Comparison of ENCODE assay signal across 19 cellular contexts in the genomic region with DNA sequence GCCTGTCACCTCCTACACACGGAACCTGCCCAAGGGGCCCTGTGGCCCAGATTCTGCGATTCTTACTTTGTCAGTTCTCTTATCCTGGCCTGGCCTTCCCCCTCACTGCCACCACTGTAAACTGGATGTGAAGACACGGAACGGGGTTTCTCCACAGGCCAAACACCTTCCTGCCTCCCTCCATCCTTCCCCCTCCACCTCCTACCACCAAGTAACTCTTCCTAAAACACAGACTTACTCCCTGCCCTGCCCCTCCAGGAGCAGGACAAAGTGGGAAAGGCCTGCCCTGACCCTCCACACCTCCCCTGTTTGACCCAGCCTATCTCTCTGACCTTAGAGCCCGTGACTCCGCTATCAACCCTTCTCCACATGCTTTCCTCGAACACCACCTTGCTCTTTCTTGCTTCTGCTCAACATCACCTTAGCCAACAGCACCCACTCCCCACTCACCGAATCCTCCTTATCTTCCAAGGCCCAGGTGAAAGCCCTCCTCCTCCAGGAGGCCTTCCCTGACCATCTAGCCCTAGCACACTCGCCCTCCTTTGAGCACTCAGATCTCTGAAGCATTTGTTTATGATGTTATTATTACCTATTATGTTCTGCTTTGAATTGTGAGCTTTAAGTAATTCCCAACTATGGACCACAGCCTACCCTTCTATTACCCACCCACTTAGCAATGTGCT. TPM values are rescaled to one million over a fixed set of nuclear protein-coding genes. Genes with fewer than 3 reads are reported as not detected.
DNase-seq lines count a peak whose midpoint lies in the region; ATAC-seq, FAIRE-seq and TF ChIP-seq lines count a peak whose summit lies in the region.
"Had no signal": no experiment of that assay in that cellular context is flagged by ENCODE, and none has a peak within 500 bp of the region (broad histone marks: within the 10 kb centered on the region; RNA-seq: fewer than 3 reads in every experiment).

No MANE protein-coding gene starts in this region.

- no peak for TF ChIP-seq EP300 in HepG2 (IDR thresholded peaks at IDR 0.05; ENCODE audit: low read depth in 2 of 2, low read length in 2 of 2)
- TF ChIP-seq EP300 in HepG2 (CRISPR knock-in tag; IDR thresholded peaks at IDR 0.05; ENCODE audit: borderline replicate concordance) = no peak

- POLR2A ChIA-PET in activated CD4-positive, alpha-beta T cell treated with anti-CD3 and anti-CD28 coated beads for 36 hours (lab: Charles Lee) = no interaction called here
- POLR2A ChIA-PET in MCF 10A (lab: Yijun Ruan, JAX) (interaction anchor here (0.8 to 1.4 kb wide), 4 partner anchors 11 to 226 kb away, joined by 3 to 5 read pairs (median 4); no protein-coding TSS in a partner anchor), HepG2 (lab: Yijun Ruan, JAX) (no interaction called here)

- H2AFZ ChIP-seq in HepG2 (ENCODE audit: low read length) = no peak overlapping the region

- H3K4me3 ChIP-seq in thyroid gland (replicated peaks in 1 of 3) (no peak overlapping the region), HepG2 (replicated peaks in 1 of 3; ENCODE audit: insufficient read depth in 1 of 3, low read depth in 2 of 3, low read length in 3 of 3) (no peak overlapping the region)
- H3K4me3 ChIP-seq: left lung, mucosa of descending colon, upper lobe of right lung had no signal

- H3K27ac ChIP-seq in thyroid gland (peak overlapping the region; percentile 40 to 85 (median 79)), HepG2 (ENCODE audit: extremely low read length, insufficient read depth, low read length) (no peak overlapping the region)

- peaks cover 54% of the 10 kb centered on the region for H3K4me1 Mint-ChIP-seq in activated CD4-positive, alpha-beta T cell treated with anti-CD3 and anti-CD28 coated beads for 36 hours
- H3K4me1 Mint-ChIP-seq in MCF 10A (ENCODE audit: insufficient read depth, unreplicated experiment) = peaks cover 54% of the 10 kb centered on the region

- intact Hi-C loops in activated CD4-positive, alpha-beta T cell treated with anti-CD3 and anti-CD28 coated beads for 36 hours (cut with DNase I, micrococcal nuclease) = loop anchor here (2.0 to 5.0 kb wide), 3 partner anchors 49 to 637 kb away; a partner anchor contains a TSS
- intact Hi-C loops in MCF 10A (cut with micrococcal nuclease) (no loop called here), thyroid gland (cut with DNase I) (no loop called here), posterior vena cava (cut with DNase I) (no loop called here), HepG2 (cut with micrococcal nuclease; ENCODE audit: unreplicated experiment) (no loop called here)

- TF ChIP-seq POLR2A in thyroid gland (IDR thresholded peaks at IDR 0.05) (no peak), HepG2 (IDR thresholded peaks at IDR 0.05; ENCODE audit: insufficient read depth in 1 of 2, low read depth in 2 of 2, low read length in 2 of 2) (no peak)

- WGBS in thyroid gland, 2 donors = 82 to 92% methylated on average over 9 of the region's 9 CpGs
- 54% methylated on average over 9 of the region's 9 CpGs for WGBS in HepG2 (ENCODE audit: low lambda C conversion rate)

- TF ChIP-seq RAD21 in HepG2 (CRISPR knock-in tag; IDR thresholded peaks at IDR 0.05) = no peak

- BruUV-seq in MCF 10A (replicated peaks; lab: Mats Ljungman, UMichigan) (no TSS peak), HepG2 (replicated peaks; lab: Mats Ljungman, UMichigan) (no TSS peak)

- FAIRE-seq in HepG2 (lab: Jason Lieb, UNC) = no peak
- FAIRE-seq: D721Med had no signal

- H3K36me3 Mint-ChIP-seq in activated CD4-positive, alpha-beta T cell treated with anti-CD3 and anti-CD28 coated beads for 36 hours (ENCODE audit: low read depth) = no peaks in the 10 kb centered on the region
- H3K36me3 Mint-ChIP-seq in MCF 10A (ENCODE audit: insufficient read depth, unreplicated experiment) = peaks cover 21% of the 10 kb centered on the region
- H3K36me3 Mint-ChIP-seq: stimulated activated naive B cell treated with anti-CD40 and anti-IgM and Interleukin-4, amounts not matched to agents 10 μg/mL and 1 μg/mL and 100 μg/mL, for 72 hours had no signal

- no peaks in the 10 kb centered on the region for H3K79me2 ChIP-seq in HepG2 (ENCODE audit: insufficient read depth, low read length)

- H3K27ac Mint-ChIP-seq in activated CD4-positive, alpha-beta T cell treated with anti-CD3 and anti-CD28 coated beads for 36 hours = peak overlapping the region; percentile 67
- peak overlapping the region; percentile 87 for H3K27ac Mint-ChIP-seq in MCF 10A (ENCODE audit: low read depth, unreplicated experiment)
- H3K27ac Mint-ChIP-seq: activated CD8-positive, alpha-beta T cell treated with anti-CD3 and anti-CD28 coated beads for 36 hours; stimulated activated naive B cell treated with anti-CD40 and anti-IgM and Interleukin-4, amounts not matched to agents 10 μg/mL and 1 μg/mL and 100 μg/mL, for 72 hours had no signal

- H3K4me3 Mint-ChIP-seq in activated CD4-positive, alpha-beta T cell treated with anti-CD3 and anti-CD28 coated beads for 36 hours = no peak overlapping the region
- peak overlapping the region; percentile 16 for H3K4me3 Mint-ChIP-seq in MCF 10A (ENCODE audit: unreplicated experiment)
- H3K4me3 Mint-ChIP-seq: activated CD8-positive, alpha-beta T cell treated with anti-CD3 and anti-CD28 coated beads for 36 hours; activated naive CD8-positive, alpha-beta T cell treated with anti-CD3 and anti-CD28 coated beads, Interleukin-2, amount 50 U/mL, for 24 hours; stimulated activated naive B cell treated with anti-CD40 and anti-IgM and Interleukin-4, amounts not matched to agents 10 μg/mL and 1 μg/mL and 100 μg/mL, for 72 hours had no signal

- no peak overlapping the region for H3K9ac ChIP-seq in HepG2 (ENCODE audit: insufficient read depth, low read depth, low read length)

- H3K27me3 Mint-ChIP-seq in activated CD4-positive, alpha-beta T cell treated with anti-CD3 and anti-CD28 coated beads for 36 hours = peaks cover 18% of the 10 kb centered on the region
- no peaks in the 10 kb centered on the region for H3K27me3 Mint-ChIP-seq in MCF 10A (ENCODE audit: insufficient read depth, unreplicated experiment)

- CTCF ChIA-PET in activated CD4-positive, alpha-beta T cell treated with anti-CD3 and anti-CD28 coated beads for 36 hours (lab: Charles Lee) = no interaction called here
- CTCF ChIA-PET in MCF 10A (lab: Yijun Ruan, JAX) (interaction anchor here (0.5 to 0.6 kb wide), 2 partner anchors 86 to 672 kb away, joined by 3 to 4 read pairs; a partner anchor contains a TSS), HepG2 (lab: Yijun Ruan, JAX; ENCODE audit: low intra/inter-chr PET ratio, low total read pairs) (no interaction called here)

- ATAC-seq in activated CD4-positive, alpha-beta T cell treated with anti-CD3 and anti-CD28 coated beads for 36 hours = no peak
- ATAC-seq in HepG2 (no peak), esophagus mucosa (no peak)

- H3K4me1 ChIP-seq in thyroid gland (peaks cover 28 to 64% of the 10 kb centered on the region in 2 donors), HepG2 (ENCODE audit: insufficient read depth, low read length) (no peaks in the 10 kb centered on the region)

- in situ Hi-C loops in HepG2 (cut with HindIII; ENCODE audit: extremely low pct_ligation_motif_present, low pct_unique_long_range_greater_than_20kb) = no loop called here

- H3K27me3 ChIP-seq in thyroid gland (no peaks in the 10 kb centered on the region), HepG2 (ENCODE audit: control insufficient read depth in 1 of 2, insufficient read depth in 2 of 2, low read length in 2 of 2) (peaks cover 2 to 7% of the 10 kb centered on the region in 2 experiments; a peak in 3 of 5 replicates)

- no peaks in the 10 kb centered on the region for H4K20me1 ChIP-seq in HepG2 (ENCODE audit: insufficient read depth, low read length)

- H3K9me3 ChIP-seq in thyroid gland = no peaks in the 10 kb centered on the region
- H3K9me3 ChIP-seq in HepG2 (ENCODE audit: low read length) = no peaks in the 10 kb centered on the region
- H3K9me3 ChIP-seq: left lung, mucosa of descending colon, upper lobe of right lung had no signal

- DNase-seq in activated CD4-positive, alpha-beta T cell treated with anti-CD3 and anti-CD28 coated beads for 36 hours = no peak
- no peak for DNase-seq in activated CD4-positive, alpha-beta T cell treated with anti-CD3 and anti-CD28 coated beads for 4 hours
- DNase-seq in MCF 10A (ENCODE audit: unreplicated experiment) (no peak), mesenteric fat pad (ENCODE audit: low spot score) (peak; percentile 69), thyroid gland (no peak), posterior vena cava (ENCODE audit: low spot score) (no peak), HepG2 (ENCODE audit: low spot score) (no peak)
- DNase-seq: GOT3; Kasumi-1; mucosa of descending colon; NCI-H2107; stimulated activated naive B cell treated with anti-CD40 and anti-IgM and Interleukin-4, amounts not matched to agents 10 μg/mL and 1 μg/mL and 100 μg/mL, for 72 hours had no signal

- no peak overlapping the region for H3K4me2 ChIP-seq in HepG2 (ENCODE audit: low read depth, low read length)

- no peaks in the 10 kb centered on the region for H3K36me3 ChIP-seq in thyroid gland
- H3K36me3 ChIP-seq in HepG2 (replicated peaks in 1 of 2; ENCODE audit: control insufficient read depth in 1 of 2, insufficient read depth in 2 of 2, low read length in 2 of 2) = no peaks in the 10 kb centered on the region
- H3K36me3 ChIP-seq: left lung, upper lobe of right lung had no signal

- TF ChIP-seq CTCF in MCF 10A (IDR thresholded peaks at IDR 0.05; ENCODE audit: unreplicated experiment) (no peak), thyroid gland (IDR thresholded peaks at IDR 0.05) (no peak), HepG2 (CRISPR knock-in tag; IDR thresholded peaks at IDR 0.05) (no peak)

- H3K9me3 Mint-ChIP-seq in activated CD4-positive, alpha-beta T cell treated with anti-CD3 and anti-CD28 coated beads for 36 hours (ENCODE audit: low read depth) = no peaks in the 10 kb centered on the region
- H3K9me3 Mint-ChIP-seq in MCF 10A (ENCODE audit: unreplicated experiment) = no peaks in the 10 kb centered on the region
- H3K9me3 Mint-ChIP-seq: activated CD8-positive, alpha-beta T cell treated with anti-CD3 and anti-CD28 coated beads for 36 hours; activated naive CD8-positive, alpha-beta T cell treated with anti-CD3 and anti-CD28 coated beads, Interleukin-2, amount 50 U/mL, for 24 hours; stimulated activated naive B cell treated with anti-CD40 and anti-IgM and Interleukin-4, amounts not matched to agents 10 μg/mL and 1 μg/mL and 100 μg/mL, for 72 hours had no signal

RNA-seq across cellular contexts. Expression of a gene that starts 7.6 kb away (rescaled TPM):
- total RNA-seq in activated CD4-positive, alpha-beta T cell treated with anti-CD3 and anti-CD28 coated beads for 36 hours = under 1 TPM; 0.32 to 0.46 TPM
- total RNA-seq in MCF 10A (2022) (19.6 and 20.3 TPM in 2 replicates), mesenteric fat pad (3.1 TPM), thyroid gland (10 to 100 TPM in 1 of 4 donors, 1 to 10 TPM in 2, under 1 TPM in 1; 0.33 to 21.9 (median 4.3) TPM), posterior vena cava (10 to 100 TPM; 36.7 to 48.3 TPM), HepG2 (2016; rRNA removed; fragmentation: Illumina TruSeq; extraction: Trizol) (0.07 and 0.08 TPM in 2 replicates), esophagus mucosa (138 TPM)
- not detected in 2 replicates for total RNA-seq in HepG2 (2016; cell fraction: cytosol; rRNA removed; fragmentation: Illumina TruSeq; extraction: Trizol; ENCODE audit: low read depth)
- 0.15 and 0.25 TPM in 2 replicates for total RNA-seq in HepG2 (2016; cell fraction: insoluble cytoplasmic fraction; rRNA removed; fragmentation: Illumina TruSeq; extraction: Trizol)
- 0.03 TPM in 1 of 2 replicates, not detected in the other for total RNA-seq in HepG2 (2016; cell fraction: membrane; rRNA removed; fragmentation: Illumina TruSeq; extraction: Trizol)
- total RNA-seq in HepG2 (2016; cell fraction: nucleus; rRNA removed; fragmentation: Illumina TruSeq; extraction: Trizol) = 0.53 and 0.60 TPM in 2 replicates
- polyA plus RNA-seq in HepG2 (2011; rRNA removed) = 0.20 and 0.52 TPM in 2 replicates
- 0.13 and 0.28 TPM in 2 replicates for polyA plus RNA-seq in HepG2 (2011; cell fraction: cytosol; rRNA removed)
- 0.06 and 0.12 TPM in 2 replicates for polyA plus RNA-seq in HepG2 (2011; cell fraction: nucleus; rRNA removed)
- 0.15 and 0.19 TPM in 2 replicates for polyA plus RNA-seq in HepG2 (2012)
- polyA plus RNA-seq in HepG2 (2016; cell fraction: cytosol; fragmentation: Illumina TruSeq; extraction: Trizol; ENCODE audit: low read depth) = not detected in 2 replicates
- polyA plus RNA-seq in HepG2 (2016; cell fraction: insoluble cytoplasmic fraction; fragmentation: Illumina TruSeq; extraction: Trizol; ENCODE audit: low read depth) = 0.05 TPM in 1 of 2 replicates, not detected in the other
- polyA plus RNA-seq in HepG2 (2016; cell fraction: membrane; fragmentation: Illumina TruSeq; extraction: Trizol; ENCODE audit: low read depth) = not detected in 2 replicates
- polyA plus RNA-seq in HepG2 (2016; cell fraction: nucleus; fragmentation: Illumina TruSeq; extraction: Trizol; ENCODE audit: insufficient read depth, low read depth) = 0.17 and 0.18 TPM in 2 replicates
- 0.04 and 8.4 TPM in 2 replicates for polyA minus RNA-seq in HepG2 (2011; rRNA and poly(A)+ RNA removed; ENCODE audit: low replicate concordance)
- 0.20 and 0.70 TPM in 2 replicates for polyA minus RNA-seq in HepG2 (2011; cell fraction: cytosol; rRNA and poly(A)+ RNA removed)
- polyA minus RNA-seq in HepG2 (2011; cell fraction: nucleus; rRNA and poly(A)+ RNA removed) = 0.37 TPM in 1 of 2 replicates, not detected in the other
- total RNA-seq: T-helper 1 cell treated with Interleukin-12 subunit alpha and Interleukin-12 subunit beta and Interleukin-4 antibody, amounts not matched to agents 30 ng/mL and 1 ng/mL, for 36 hours had no signal

Comparison
In these comparisons a context has a peak if more than half of its experiments do, and no peak if none do; other contexts are left out.
1. intact Hi-C loops: an anchor here in activated CD4-positive, alpha-beta T cell treated with anti-CD3 and anti-CD28 coated beads for 36 hours (2.0 to 5.0 kb wide); none called in MCF 10A, thyroid gland, posterior vena cava and HepG2.